Comparison of ENCODE assay signal across 1 cellular context in genomic region chr9:37209431-37210386, GRCh38.
A peak's percentile ranks its signal among the peaks of the same experiment; 100 is the strongest.
TF ChIP-seq lines count a peak whose summit lies in the region.

No MANE protein-coding gene starts in this region.

TF ChIP-seq in K562, 482 proteins besides CTCF, POLR2A, EP300 and RAD21 (continued from another document):
- TF ChIP-seq USF2 (CRISPR knock-in tag; IDR thresholded peaks at IDR 0.05) (no peak), MEIS2 (IDR thresholded peaks at IDR 0.05; ENCODE audit: partially characterized antibody) (peak; percentile 64), NFXL1 (CRISPR knock-in tag; IDR thresholded peaks at IDR 0.05) (no peak), MLLT1 (IDR thresholded peaks at IDR 0.05) (peak in 1 of 2 experiments; percentile 30; a peak in 1 of 4 replicates), SMARCA4 (IDR thresholded peaks at IDR 0.05) (0 out of 2 replicates have a peak, but pooled peaks have one; percentile 27), ZNF583 (CRISPR knock-in tag; IDR thresholded peaks at IDR 0.05) (no peak), PKNOX1 (IDR thresholded peaks at IDR 0.05) (peak; percentile 78), MCM7 (IDR thresholded peaks at IDR 0.05) (no peak), HMBOX1 (IDR thresholded peaks at IDR 0.05) (peak; percentile 53; the same call in 1 of the 2 replicates), ZNF232 (CRISPR knock-in tag; IDR thresholded peaks at IDR 0.05) (no peak), THRAP3 (IDR thresholded peaks at IDR 0.05; ENCODE audit: borderline replicate concordance) (0 out of 2 replicates have a peak, but pooled peaks have one; percentile 12), TCF3 (CRISPR knock-in tag; IDR thresholded peaks at IDR 0.05) (0 out of 2 replicates have a peak, but pooled peaks have one; percentile 15), ZNF512 (tag; IDR thresholded peaks at IDR 0.05) (peak; percentile 74), PBX2 (CRISPR knock-in tag; IDR thresholded peaks at IDR 0.05; ENCODE audit: low read depth) (no peak), PBX2 (tag; conservative IDR thresholded peaks at IDR 0.05; ENCODE audit: low read depth) (peak; percentile 38; the same call in 1 of the 2 replicates), CC2D1A (IDR thresholded peaks at IDR 0.05) (0 out of 2 replicates have a peak, but pooled peaks have one; percentile 34), EP400 (IDR thresholded peaks at IDR 0.05) (no peak), GATAD2B (IDR thresholded peaks at IDR 0.05; ENCODE audit: borderline replicate concordance) (no peak)
